In genomic region chr2:210225461-210225798, GRCh38 we compare ENCODE assay signal across 9 cellular contexts. TPM values are rescaled to one million over a fixed set of nuclear protein-coding genes. Genes with fewer than 3 reads are reported as not detected.
A peak's percentile ranks its signal among the peaks of the same experiment; 100 is the strongest.
DNase-seq lines count a peak whose midpoint lies in the region; ATAC-seq and TF ChIP-seq lines count a peak whose summit lies in the region.
"Had no signal": no experiment of that assay in that cellular context is flagged by ENCODE, and none has a peak within 500 bp of the region (broad histone marks: within the 10 kb centered on the region; RNA-seq: fewer than 3 reads in every experiment).

No MANE protein-coding gene starts in this region.

- ATAC-seq in GM21423 (IDR thresholded peaks at IDR 0.05; ENCODE audit: unreplicated experiment) (peak; percentile 7), SK-N-SH treated with all-trans-retinoic acid at 6 μM for 48 hours (peak; percentile 71), GM21723 (IDR thresholded peaks at IDR 0.05; ENCODE audit: unreplicated experiment) (no peak)

- H3K4me1 ChIP-seq in sigmoid colon: peaks cover 0 to 14% (median 8%) of the 10 kb centered on the region in 4 donors

- DNase-seq in hepatic stellate cell (ENCODE audit: low spot score) (peak; percentile 14), sigmoid colon (no peak), NCI-H345 (lab: John Stamatoyannopoulos, UW) (no peak), NCI-H1092 treated with DMSO at 0.1 percent for 48 hours (lab: John Stamatoyannopoulos, UW) (no peak), NCI-H187 treated with DMSO at 0.1 percent for 48 hours (lab: John Stamatoyannopoulos, UW) (no peak)
- DNase-seq: midbrain had no signal

- TF ChIP-seq CTCF in sigmoid colon (IDR thresholded peaks at IDR 0.05): no peak

- no peaks in the 10 kb centered on the region for H3K36me3 ChIP-seq in sigmoid colon

- no peaks in the 10 kb centered on the region for H3K9me3 ChIP-seq in sigmoid colon

- H3K27ac ChIP-seq in sigmoid colon: peak overlapping the region in 1 of 4 donors; percentile 35

- H3K4me3 ChIP-seq in sigmoid colon: peak overlapping the region; percentile 31 to 59 (median 47)

- peaks cover 0 to 41% (median 2%) of the 10 kb centered on the region in 3 donors for H3K27me3 ChIP-seq in sigmoid colon

- no peak for TF ChIP-seq EP300 in sigmoid colon (IDR thresholded peaks at IDR 0.05)

- WGBS in sigmoid colon, 2 donors: 14 to 16% methylated on average over 10 of the region's 10 CpGs

- TF ChIP-seq POLR2A in sigmoid colon (IDR thresholded peaks at IDR 0.05): no peak

- intact Hi-C loops in sigmoid colon (cut with DNase I): no loop called here

TF ChIP-seq in SK-N-SH treated with all-trans-retinoic acid at 6 μM for 48 hours, 23 proteins besides CTCF, POLR2A, EP300 and RAD21:
- TF ChIP-seq ZNF8 (CRISPR knock-in tag; IDR thresholded peaks at IDR 0.05) (no peak), ZNF70 (CRISPR knock-in tag; IDR thresholded peaks at IDR 0.05) (no peak), ZNF565 (CRISPR knock-in tag; conservative IDR thresholded peaks at IDR 0.05; ENCODE audit: low read depth) (no peak), ARNTL (CRISPR knock-in tag; IDR thresholded peaks at IDR 0.05; ENCODE audit: borderline replicate concordance, low read depth) (no peak), ZFP30 (CRISPR knock-in tag; IDR thresholded peaks at IDR 0.05) (no peak), TOX (CRISPR knock-in tag; IDR thresholded peaks at IDR 0.05; ENCODE audit: borderline replicate concordance) (no peak), SNAI2 (CRISPR knock-in tag; IDR thresholded peaks at IDR 0.05) (no peak), POU6F1 (CRISPR knock-in tag; IDR thresholded peaks at IDR 0.05; ENCODE audit: borderline replicate concordance, low read depth) (no peak), CSDC2 (CRISPR knock-in tag; IDR thresholded peaks at IDR 0.05) (no peak), PPARA (CRISPR knock-in tag; IDR thresholded peaks at IDR 0.05; ENCODE audit: borderline replicate concordance) (no peak), BACH2 (CRISPR knock-in tag; IDR thresholded peaks at IDR 0.05; ENCODE audit: borderline replicate concordance) (no peak)

RNA-seq across cellular contexts. Expression of gene ACADL, which starts 0.2 kb away (rescaled TPM):
- 1 to 10 TPM in 3 of 4 donors, under 1 TPM in 1; 0.81 to 4.7 (median 3.9) TPM for total RNA-seq in sigmoid colon
- polyA plus RNA-seq in sigmoid colon: under 1 TPM in 2 of 3 donors, not detected in 1; 0.15 to 0.60 TPM

RNA-seq across cellular contexts. Expression of gene KANSL1L, which starts 54.2 kb away (rescaled TPM):
- total RNA-seq in sigmoid colon: 10 to 100 TPM; 32.6 to 49.0 (median 47.0) TPM
- 1 to 10 TPM; 2.8 to 3.7 (median 3.6) TPM for polyA plus RNA-seq in sigmoid colon
